1 cellular context compared by ENCODE assay signal in genomic region chr12:108571604-108572165, GRCh38.
A peak's percentile ranks its signal among the peaks of the same experiment; 100 is the strongest.
TF ChIP-seq lines count a peak whose summit lies in the region.

No MANE protein-coding gene starts in this region.

TF ChIP-seq in K562, 482 proteins besides CTCF, POLR2A, EP300 and RAD21:
- no peak for TF ChIP-seq ZNF3 (CRISPR knock-in tag; IDR thresholded peaks at IDR 0.05)
- 0 out of 2 replicates have a peak, but pooled peaks have one; percentile 60 for TF ChIP-seq BCOR (IDR thresholded peaks at IDR 0.05)
TF ChIP-seq in K562: peak in this region for 1.
